ENCODE assay signal across 1 cellular context in genomic region chr20:34825530-34826362, GRCh38.
A peak's percentile ranks its signal among the peaks of the same experiment; 100 is the strongest.
TF ChIP-seq lines count a peak whose summit lies in the region.

Gene NCOA6 (minus strand): TSS chr20:34825651. CDS start chr20:34782355, 43,296 bp downstream.

TF ChIP-seq in H1, 55 proteins besides CTCF, POLR2A, EP300 and RAD21 (continued from another document):
- TF ChIP-seq E2F6 (IDR thresholded peaks at IDR 0.05): peak; percentile 49; the same call in 1 of the 2 replicates
- 0 out of 4 replicates have a peak, but pooled peaks of 1 of the 2 experiments have one; percentile 24 for TF ChIP-seq SIN3A (conservative IDR thresholded peaks at IDR 0.05 in 1 of 2, IDR thresholded peaks at IDR 0.05 in 1 of 2; ENCODE audit: low read depth in 1 of 2, low read length in 2 of 2)
- 0 out of 2 replicates have a peak, but pooled peaks have one; percentile 37 for TF ChIP-seq PHF8 (conservative IDR thresholded peaks at IDR 0.05; ENCODE audit: low read depth, low read length)
- TF ChIP-seq ASH2L (IDR thresholded peaks at IDR 0.05; ENCODE audit: low read length): peak; percentile 19
- TF ChIP-seq MAX (IDR thresholded peaks at IDR 0.05): peak; percentile 80
- TF ChIP-seq POU5F1 (IDR thresholded peaks at IDR 0.05; ENCODE audit: low read depth, low read length): no peak
- no peak for TF ChIP-seq YY1 (IDR thresholded peaks at IDR 0.05; ENCODE audit: low read depth, low read length)
- no peak for TF ChIP-seq NRF1 (IDR thresholded peaks at IDR 0.05; ENCODE audit: low read depth, low read length)
- no peak for TF ChIP-seq CTBP2 (IDR thresholded peaks at IDR 0.05; ENCODE audit: borderline replicate concordance, insufficient read depth, insufficient read length, low read length)
- TF ChIP-seq BACH1 (IDR thresholded peaks at IDR 0.05; ENCODE audit: low read length): no peak
- TF ChIP-seq NANOG (IDR thresholded peaks at IDR 0.05; ENCODE audit: insufficient read depth, low read depth, low read length, poor library complexity, severe bottlenecking): no peak
- no peak for TF ChIP-seq RNF2 (IDR thresholded peaks at IDR 0.05; ENCODE audit: borderline replicate concordance, low read depth, low read length, missing control alignments, poor library complexity, severe bottlenecking)
- TF ChIP-seq, protein P1, sequence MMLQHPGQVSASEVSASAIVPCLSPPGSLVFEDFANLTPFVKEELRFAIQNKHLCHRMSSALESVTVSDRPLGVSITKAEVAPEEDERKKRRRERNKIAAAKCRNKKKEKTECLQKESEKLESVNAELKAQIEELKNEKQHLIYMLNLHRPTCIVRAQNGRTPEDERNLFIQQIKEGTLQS (IDR thresholded peaks at IDR 0.05; ENCODE audit: insufficient read depth, low read depth, low read length): peak; percentile 66
TF ChIP-seq in H1: peak in this region for 10.
